16 cellular contexts compared by ENCODE assay signal in the genomic region with DNA sequence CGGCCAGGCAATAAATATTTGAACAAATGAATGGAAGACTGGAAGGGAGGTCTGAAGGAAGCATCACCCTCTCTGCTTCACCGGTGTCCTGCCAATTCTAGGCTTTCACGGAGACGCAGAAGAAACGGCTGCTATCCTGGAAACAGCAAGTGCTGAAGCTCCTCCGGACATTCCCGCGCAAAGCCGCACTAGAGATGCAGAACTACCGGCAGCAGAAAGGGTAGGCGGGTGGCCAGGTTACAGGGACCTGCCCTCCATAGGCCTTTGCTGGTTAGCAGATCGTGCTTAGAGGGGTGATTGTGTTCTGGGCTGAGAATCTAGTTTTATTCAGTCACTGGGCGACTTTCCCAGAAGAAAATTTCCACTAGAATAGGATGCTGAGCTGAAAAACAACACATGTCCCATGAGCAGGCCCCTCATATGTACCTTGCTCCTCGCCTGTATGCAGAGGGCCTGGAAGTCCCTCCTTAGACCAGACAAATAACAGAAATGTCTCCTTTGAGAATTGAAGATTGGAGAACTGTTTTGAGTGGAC.
"Had no signal": no experiment of that assay in that cellular context is flagged by ENCODE, and none has a peak within 500 bp of the region (broad histone marks: within the 10 kb centered on the region; RNA-seq: fewer than 3 reads in every experiment).

No MANE protein-coding gene starts in this region.

- H3K27me3 Mint-ChIP-seq: activated naive CD4-positive, alpha-beta T cell treated with anti-CD3 and anti-CD28 coated beads, Interleukin-2, amount 10 ng/mL, durations not matched to agents 7 days and 5 days; naive thymus-derived CD8-positive, alpha-beta T cell had no signal

- DNase-seq: activated CD4-positive, alpha-beta T cell treated with anti-CD3 and anti-CD28 coated beads, Interleukin-2, amount 50 U/mL, for 4 hours; activated CD4-positive, CD25-positive, alpha-beta regulatory T cell; activated naive CD4-positive, alpha-beta T cell treated with anti-CD3 and anti-CD28 coated beads, Interleukin-2, amount 10 ng/mL, durations not matched to agents 7 days and 5 days; adrenal gland; central memory CD4-positive, alpha-beta T cell; effector CD4-positive, alpha-beta T cell; gastrocnemius medialis; heart right ventricle; left colon; naive thymus-derived CD8-positive, alpha-beta T cell; stimulated activated CD4-positive, alpha-beta T cell treated with anti-CD3 and anti-CD28 coated beads, Interleukin-15, amount 100 ng/mL, for 24 hours; stimulated activated CD4-positive, alpha-beta T cell treated with anti-CD3 and anti-CD28 coated beads, Interleukin-4, amount 100 ng/mL, for 1 hour; stimulated activated naive CD4-positive, alpha-beta T cell treated with Interleukin-2 at 50 U/mL for 16 hours; upper lobe of right lung had no signal

- H3K9me3 Mint-ChIP-seq: activated naive CD4-positive, alpha-beta T cell treated with anti-CD3 and anti-CD28 coated beads, Interleukin-2, amount 10 ng/mL, durations not matched to agents 7 days and 5 days; naive thymus-derived CD8-positive, alpha-beta T cell had no signal

- H3K27ac Mint-ChIP-seq: activated naive CD4-positive, alpha-beta T cell treated with anti-CD3 and anti-CD28 coated beads, Interleukin-2, amount 10 ng/mL, durations not matched to agents 7 days and 5 days had no signal

- H3K4me3 Mint-ChIP-seq: activated naive CD4-positive, alpha-beta T cell treated with anti-CD3 and anti-CD28 coated beads, Interleukin-2, amount 10 ng/mL, durations not matched to agents 7 days and 5 days; naive thymus-derived CD8-positive, alpha-beta T cell had no signal

- H3K9me3 ChIP-seq: adrenal gland, gastrocnemius medialis, heart right ventricle, neutrophil, thoracic aorta, upper lobe of right lung had no signal

- H3K27ac ChIP-seq: adrenal gland, gastrocnemius medialis, heart right ventricle, neutrophil, thoracic aorta, upper lobe of right lung had no signal

- ATAC-seq: gastrocnemius medialis; heart right ventricle; left colon; naive thymus-derived CD8-positive, alpha-beta T cell; upper lobe of right lung had no signal

- H3K4me1 Mint-ChIP-seq: activated naive CD4-positive, alpha-beta T cell treated with anti-CD3 and anti-CD28 coated beads, Interleukin-2, amount 10 ng/mL, durations not matched to agents 7 days and 5 days had no signal
